Comparison of ENCODE assay signal across 17 cellular contexts in the genomic region with DNA sequence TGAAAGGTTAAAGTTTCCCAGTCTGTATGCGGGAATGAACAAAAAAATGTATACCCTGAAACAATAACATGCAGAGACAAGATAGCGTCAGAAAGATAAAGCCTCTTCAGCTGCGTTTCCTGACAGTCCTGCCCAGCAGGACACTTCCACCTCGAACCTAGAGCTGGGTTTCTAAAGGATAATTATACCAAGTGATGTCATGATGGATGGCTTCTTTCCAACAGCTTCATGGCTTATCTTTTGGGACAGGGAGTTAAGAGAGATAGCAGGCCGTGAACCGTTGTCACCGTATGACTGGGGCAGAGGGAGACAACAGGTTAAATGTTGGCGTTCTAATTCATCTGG.
A peak's percentile ranks its signal among the peaks of the same experiment; 100 is the strongest.
DNase-seq lines count a peak whose midpoint lies in the region; ATAC-seq lines count a peak whose summit lies in the region.
"Had no signal": no experiment of that assay in that cellular context is flagged by ENCODE, and none has a peak within 500 bp of the region (broad histone marks: within the 10 kb centered on the region; RNA-seq: fewer than 3 reads in every experiment).

No MANE protein-coding gene starts in this region.

- DNase-seq in DMS153 treated with DMSO at 0.1 percent for 48 hours (lab: John Stamatoyannopoulos, UW; ENCODE audit: unreplicated experiment), result peak; percentile 68
- DNase-seq in NCI-H1930 (lab: John Stamatoyannopoulos, UW), result peak; percentile 78 to 87
- peak; percentile 50 for DNase-seq in OCI-M1 (lab: John Stamatoyannopoulos, UW)
- DNase-seq in dermis microvascular lymphatic vessel endothelial cell (ENCODE audit: low read depth in 2 of 2), result peak; percentile 79 to 97
- DNase-seq in GM03348 (ENCODE audit: low spot score), result no peak
- DNase-seq in NAMALWA (ENCODE audit: low spot score), result no peak
- no peak for DNase-seq in superior temporal gyrus (ENCODE audit: extremely low spot score)
- DNase-seq: activated CD4-positive, alpha-beta T cell treated with anti-CD3 and anti-CD28 coated beads, Interleukin-2, amount 50 U/mL, for 48 hours; activated effector memory CD4-positive, alpha-beta T cell treated with anti-CD3 and anti-CD28 coated beads, Interleukin-2, amount 50 U/mL, for 16 hours; Caco-2; HFFc6; NCI-H1417 treated with DMSO at 0.1 percent for 48 hours; NCI-H524; SJCRH30; T-helper 1 cell had no signal

- no peak for ATAC-seq in HG03457 (IDR thresholded peaks at IDR 0.05; ENCODE audit: unreplicated experiment)
- ATAC-seq: esophagus mucosa had no signal

Comparison
In these comparisons a context has a peak if more than half of its experiments do, and no peak if none do; other contexts are left out.
1. DNase-seq: peak in DMS153 treated with DMSO at 0.1 percent for 48 hours (single experiment), NCI-H1930 (2 of 2), OCI-M1 (single experiment) and dermis microvascular lymphatic vessel endothelial cell (2 of 2); none in GM03348 (single experiment), NAMALWA (single experiment) and superior temporal gyrus (single experiment).